19 cellular contexts compared by ENCODE assay signal in genomic region chr4:17128268-17128667, GRCh38.
A peak's percentile ranks its signal among the peaks of the same experiment; 100 is the strongest.
DNase-seq lines count a peak whose midpoint lies in the region; ATAC-seq, FAIRE-seq and TF ChIP-seq lines count a peak whose summit lies in the region.
"Had no signal": no experiment of that assay in that cellular context is flagged by ENCODE, and none has a peak within 500 bp of the region (broad histone marks: within the 10 kb centered on the region; RNA-seq: fewer than 3 reads in every experiment).

No MANE protein-coding gene starts in this region.

- TF ChIP-seq CTCF in fibroblast of the aortic adventitia (IDR thresholded peaks at IDR 0.05; ENCODE audit: insufficient read depth, low read length) = no peak

- FAIRE-seq in H54 (lab: Jason Lieb, UNC) = no peak
- FAIRE-seq: GM12878, HepG2 had no signal

- H3K4me1 Mint-ChIP-seq in activated CD4-positive, alpha-beta memory T cell treated with anti-CD3 and anti-CD28 coated beads, Interleukin-2, amount 10 ng/mL, durations not matched to agents 7 days and 5 days = no peaks in the 10 kb centered on the region

- POLR2A ChIA-PET in activated CD4-positive, alpha-beta memory T cell treated with anti-CD3 and anti-CD28 coated beads, Interleukin-2, amount 10 ng/mL, durations not matched to agents 7 days and 5 days (lab: Charles Lee) = no interaction called here

- ATAC-seq in HG03159 (IDR thresholded peaks at IDR 0.05; ENCODE audit: unreplicated experiment) = no peak
- ATAC-seq: GM12878, HCT116, HepG2 had no signal

- no peak overlapping the region for H3K4me3 Mint-ChIP-seq in activated CD4-positive, alpha-beta memory T cell treated with anti-CD3 and anti-CD28 coated beads, Interleukin-2, amount 10 ng/mL, durations not matched to agents 7 days and 5 days

- no peaks in the 10 kb centered on the region for H3K36me3 Mint-ChIP-seq in activated CD4-positive, alpha-beta memory T cell treated with anti-CD3 and anti-CD28 coated beads, Interleukin-2, amount 10 ng/mL, durations not matched to agents 7 days and 5 days (ENCODE audit: low read depth)

- no peak for TF ChIP-seq POLR2A in H54 (IDR thresholded peaks at IDR 0.05; ENCODE audit: low read depth, low read length)

- no peak overlapping the region for H3K27ac Mint-ChIP-seq in activated CD4-positive, alpha-beta memory T cell treated with anti-CD3 and anti-CD28 coated beads, Interleukin-2, amount 10 ng/mL, durations not matched to agents 7 days and 5 days

- H3K27me3 Mint-ChIP-seq in activated CD4-positive, alpha-beta memory T cell treated with anti-CD3 and anti-CD28 coated beads, Interleukin-2, amount 10 ng/mL, durations not matched to agents 7 days and 5 days = no peaks in the 10 kb centered on the region

- CTCF ChIA-PET in activated CD4-positive, alpha-beta memory T cell treated with anti-CD3 and anti-CD28 coated beads, Interleukin-2, amount 10 ng/mL, durations not matched to agents 7 days and 5 days (lab: Charles Lee) = no interaction called here

- DNase-seq in AG08396 (ENCODE audit: low spot score) (peak; percentile 10), EH (ENCODE audit: low read depth) (peak; percentile 81), RPMI7951 (ENCODE audit: low read depth) (peak; percentile 41), fibroblast of the aortic adventitia (ENCODE audit: low read depth) (peak; percentile 69), H54 (ENCODE audit: insufficient read length, low spot score) (no peak), posterior cingulate gyrus (no peak)
- DNase-seq in activated CD4-positive, alpha-beta memory T cell treated with anti-CD3 and anti-CD28 coated beads, Interleukin-2, amount 10 ng/mL, durations not matched to agents 7 days and 5 days = no peak
- DNase-seq: DMS 273 treated with DMSO at 0.1 percent for 48 hours, NCI-H1417, NCI-H2029, NCI-H2171 treated with DMSO at 0.1 percent for 48 hours, NCI-H510A treated with DMSO at 0.1 percent for 48 hours, SW 1271 had no signal

- intact Hi-C loops in posterior cingulate gyrus (cut with DNase I) = no loop called here

- no peaks in the 10 kb centered on the region for H3K9me3 Mint-ChIP-seq in activated CD4-positive, alpha-beta memory T cell treated with anti-CD3 and anti-CD28 coated beads, Interleukin-2, amount 10 ng/mL, durations not matched to agents 7 days and 5 days

- H3K4me3 ChIP-seq in fibroblast of the aortic adventitia (ENCODE audit: low read depth, low read length) = no peak overlapping the region
- H3K4me3 ChIP-seq: BLaER1 treated with 17β-estradiol and CSF1 and Interleukin-3, amounts not matched to agents 10 nM and 100 nM; GM12878; SJSA1 had no signal

Comparison
In these comparisons a context has a peak if more than half of its experiments do, and no peak if none do; other contexts are left out.
1. DNase-seq: peak in AG08396 (single experiment), EH (single experiment), RPMI7951 (single experiment) and fibroblast of the aortic adventitia (single experiment); none in activated CD4-positive, alpha-beta memory T cell treated with anti-CD3 and anti-CD28 coated beads, Interleukin-2, amount 10 ng/mL, durations not matched to agents 7 days and 5 days (single experiment), H54 (single experiment) and posterior cingulate gyrus (0 of 10).